10 cellular contexts compared by ENCODE assay signal in the genomic region with DNA sequence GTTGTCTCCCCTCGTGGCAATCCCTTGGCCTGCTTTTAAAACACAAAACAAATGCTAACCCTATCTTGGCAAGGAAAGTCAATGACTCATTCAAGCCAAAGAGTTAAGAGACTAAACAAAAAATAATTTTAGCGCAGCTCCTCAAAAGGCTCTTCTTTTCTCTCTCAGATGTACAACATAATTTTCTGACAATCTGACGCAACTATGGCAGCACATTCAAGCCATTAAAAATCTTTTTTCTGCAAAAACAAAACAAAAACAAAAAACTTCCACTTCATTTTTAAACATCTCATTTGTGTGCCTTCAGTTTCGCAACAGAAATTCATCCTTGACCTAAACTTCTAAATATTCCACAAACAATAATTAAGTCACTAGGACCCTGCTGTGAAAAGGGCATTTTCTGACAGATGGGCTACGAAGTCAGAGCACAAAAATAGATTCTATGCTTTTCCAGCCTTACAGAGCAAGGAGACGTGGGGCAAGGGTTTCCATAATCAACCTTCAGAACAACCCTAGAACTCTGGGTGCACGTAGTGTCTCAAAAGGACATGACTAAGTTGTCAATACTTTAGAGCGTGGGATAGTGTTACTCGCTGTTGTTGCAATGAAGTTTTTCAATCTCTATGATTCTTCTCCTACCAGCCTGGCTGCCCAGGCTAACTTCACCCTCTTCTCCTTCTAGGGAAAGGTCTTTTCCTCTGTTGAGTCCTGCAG.
DNase-seq lines count a peak whose midpoint lies in the region; ATAC-seq and TF ChIP-seq lines count a peak whose summit lies in the region.
"Had no signal": no experiment of that assay in that cellular context is flagged by ENCODE, and none has a peak within 500 bp of the region (broad histone marks: within the 10 kb centered on the region; RNA-seq: fewer than 3 reads in every experiment).

No MANE protein-coding gene starts in this region.

- no peaks in the 10 kb centered on the region for H3K27me3 ChIP-seq in Caco-2 (replicated peaks; ENCODE audit: control insufficient read depth, insufficient read depth, low read length)

- H3K27ac Mint-ChIP-seq in Caco-2 (ENCODE audit: unreplicated experiment) (peak overlapping the region; percentile 3), nephron (peak overlapping the region; percentile 18 to 46 (median 39))
- H3K27ac Mint-ChIP-seq in stimulated activated naive B cell treated with anti-CD40 and anti-IgM and Interleukin-4, amounts not matched to agents 10 μg/mL and 1 μg/mL and 100 μg/mL, for 72 hours, result no peak overlapping the region

- H3K36me3 Mint-ChIP-seq in Caco-2 (ENCODE audit: insufficient read depth, unreplicated experiment), result no peaks in the 10 kb centered on the region
- peaks cover 9% of the 10 kb centered on the region for H3K36me3 Mint-ChIP-seq in nephron (ENCODE audit: low read depth)
- no peaks in the 10 kb centered on the region for H3K36me3 Mint-ChIP-seq in stimulated activated naive B cell treated with anti-CD40 and anti-IgM and Interleukin-4, amounts not matched to agents 10 μg/mL and 1 μg/mL and 100 μg/mL, for 72 hours

- no peaks in the 10 kb centered on the region for H3K27me3 Mint-ChIP-seq in Caco-2 (ENCODE audit: insufficient read depth, unreplicated experiment)
- peaks cover 4% of the 10 kb centered on the region for H3K27me3 Mint-ChIP-seq in nephron (ENCODE audit: low read depth)
- H3K27me3 Mint-ChIP-seq in stimulated activated naive B cell treated with anti-CD40 and anti-IgM and Interleukin-4, amounts not matched to agents 10 μg/mL and 1 μg/mL and 100 μg/mL, for 72 hours, result peaks cover 4 to 26% of the 10 kb centered on the region in 2 donors

- no peaks in the 10 kb centered on the region for H3K36me3 ChIP-seq in Caco-2 (ENCODE audit: control insufficient read depth, insufficient read depth, low read length)

- no peak overlapping the region for H3K4me3 ChIP-seq in Caco-2 (ENCODE audit: low read depth, low read length)

- H3K4me1 ChIP-seq in Caco-2, result no peaks in the 10 kb centered on the region; the same call in 1 of the 2 replicates

- no peaks in the 10 kb centered on the region for H3K9me3 ChIP-seq in Caco-2

- POLR2A ChIA-PET in Caco-2 (lab: Charles Lee), result no interaction called here

- BruUV-seq in Caco-2 (replicated peaks; lab: Mats Ljungman, UMichigan), result no TSS peak

- TF ChIP-seq CTCF in Caco-2 (IDR thresholded peaks at IDR 0.05; ENCODE audit: insufficient read depth in 1 of 2, low read depth in 1 of 2, low read length in 1 of 2, severe bottlenecking in 1 of 2, unreplicated experiment in 1 of 2), result no peak
- TF ChIP-seq CTCF in nephron (IDR thresholded peaks at IDR 0.05; ENCODE audit: unreplicated experiment in 3 of 3), result no peak

- intact Hi-C loops in Caco-2 (cut with micrococcal nuclease; ENCODE audit: unreplicated experiment), result no loop called here

- H3K4me3 Mint-ChIP-seq in Caco-2 (ENCODE audit: unreplicated experiment) (no peak overlapping the region), nephron (no peak overlapping the region)
- H3K4me3 Mint-ChIP-seq in stimulated activated naive B cell treated with anti-CD40 and anti-IgM and Interleukin-4, amounts not matched to agents 10 μg/mL and 1 μg/mL and 100 μg/mL, for 72 hours, result no peak overlapping the region

- H3K4me1 Mint-ChIP-seq in Caco-2 (ENCODE audit: low read depth, unreplicated experiment) (no peaks in the 10 kb centered on the region), nephron (peaks cover 79% of the 10 kb centered on the region)
- H3K4me1 Mint-ChIP-seq in stimulated activated naive B cell treated with anti-CD40 and anti-IgM and Interleukin-4, amounts not matched to agents 10 μg/mL and 1 μg/mL and 100 μg/mL, for 72 hours, result no peaks in the 10 kb centered on the region

- DNase-seq in Caco-2 (no peak), NCI-H2227 treated with DMSO at 0.1 percent for 48 hours (lab: John Stamatoyannopoulos, UW) (peak; percentile 48), dermis blood vessel endothelial cell (peak; percentile 40)
- no peak for DNase-seq in stimulated activated naive B cell treated with anti-CD40 and anti-IgM and Interleukin-4, amounts not matched to agents 10 μg/mL and 1 μg/mL and 100 μg/mL, for 72 hours
- DNase-seq: COR-L47 had no signal

- H3K9me3 Mint-ChIP-seq in Caco-2 (ENCODE audit: unreplicated experiment) (no peaks in the 10 kb centered on the region), nephron (no peaks in the 10 kb centered on the region)
- H3K9me3 Mint-ChIP-seq in stimulated activated naive B cell treated with anti-CD40 and anti-IgM and Interleukin-4, amounts not matched to agents 10 μg/mL and 1 μg/mL and 100 μg/mL, for 72 hours, result peaks cover 0 to 1% of the 10 kb centered on the region in 2 donors

- ATAC-seq in GM18858 (IDR thresholded peaks at IDR 0.05; ENCODE audit: unreplicated experiment), result no peak
- no peak for ATAC-seq in GM18870 (IDR thresholded peaks at IDR 0.05; ENCODE audit: unreplicated experiment)
- no peak for ATAC-seq in GM21390 (IDR thresholded peaks at IDR 0.05; ENCODE audit: unreplicated experiment)
- no peak for ATAC-seq in stimulated activated naive B cell treated with anti-CD40 and anti-IgM and Interleukin-4, amounts not matched to agents 10 μg/mL and 1 μg/mL and 100 μg/mL, for 72 hours (replicated peaks)
- ATAC-seq: HCT116 had no signal

- CTCF ChIA-PET in Caco-2 (lab: Charles Lee), result no interaction called here

Comparison
In these comparisons a context has a peak if more than half of its experiments do, and no peak if none do; other contexts are left out.
1. DNase-seq: peak in NCI-H2227 treated with DMSO at 0.1 percent for 48 hours (single experiment) and dermis blood vessel endothelial cell (single experiment); none in Caco-2 (0 of 2) and stimulated activated naive B cell treated with anti-CD40 and anti-IgM and Interleukin-4, amounts not matched to agents 10 μg/mL and 1 μg/mL and 100 μg/mL, for 72 hours (single experiment).